Comparison of ENCODE assay signal across 19 cellular contexts in genomic region chr11:72120930-72121329, GRCh38. TPM values are rescaled to one million over a fixed set of nuclear protein-coding genes. Genes with fewer than 3 reads are reported as not detected.
DNase-seq lines count a peak whose midpoint lies in the region; ATAC-seq, FAIRE-seq and TF ChIP-seq lines count a peak whose summit lies in the region.
"Had no signal": no experiment of that assay in that cellular context is flagged by ENCODE, and none has a peak within 500 bp of the region (broad histone marks: within the 10 kb centered on the region; RNA-seq: fewer than 3 reads in every experiment).

No MANE protein-coding gene starts in this region.

- POLR2A ChIA-PET in IMR-90 (lab: Charles Lee; ENCODE audit: unreplicated experiment) = no interaction called here
- POLR2A ChIA-PET in H1 (lab: Charles Lee; ENCODE audit: partially characterized antibody) = interaction anchor here (2.2 kb wide), 1 partner anchor 8 kb away, joined by 6 read pairs; the partner anchor contains the start of gene ANAPC15

- H3K36me3 Mint-ChIP-seq in T-helper 2 cell treated with Interferon-gamma antibody and Interleukin-4, amounts not matched to agents 5 μg/mL and 100 μg/mL, for 36 hours (ENCODE audit: low read depth) = no peaks in the 10 kb centered on the region
- H3K36me3 Mint-ChIP-seq: CD4-positive, CD25-positive, alpha-beta regulatory T cell; CD8-positive, alpha-beta T cell had no signal

- no peak for TF ChIP-seq POLR2A in IMR-90 (IDR thresholded peaks at IDR 0.05; ENCODE audit: low read depth, low read length)
- TF ChIP-seq POLR2A in H1 (IDR thresholded peaks at IDR 0.05; ENCODE audit: control extremely low read depth in 1 of 2, low read depth in 2 of 2, low read length in 2 of 2) = no peak

- H2AFZ ChIP-seq in IMR-90 (replicated peaks; ENCODE audit: low read length, poor library complexity) = peak overlapping the region; percentile 11
- no peak overlapping the region for H2AFZ ChIP-seq in H1 (ENCODE audit: low read length)
- H2AFZ ChIP-seq: GM23338 had no signal

- H3K4me3 ChIP-seq in IMR-90 (ENCODE audit: insufficient read depth, low read depth, low read length) = no peak overlapping the region
- no peak overlapping the region for H3K4me3 ChIP-seq in H1 (ENCODE audit: extremely low read depth in 1 of 4, insufficient read depth in 2 of 4, low read depth in 3 of 4, low read length in 4 of 4)
- H3K4me3 ChIP-seq in neutrophil (ENCODE audit: low read depth in 1 of 2, low read length in 1 of 2) = no peak overlapping the region
- H3K4me3 ChIP-seq: BLaER1, GM23338, HAP-1 had no signal

- BruUV-seq in IMR-90 (replicated peaks; lab: Mats Ljungman, UMichigan) = no TSS peak

- 100% methylated on average over 2 of the region's 2 CpGs; no CpG with 5 or more reads in 1 of the 2 experiments for WGBS in IMR-90 (ENCODE audit: extremely low coverage in 2 of 2, insufficient read length in 1 of 2), 2 experiments
- WGBS in H1 (ENCODE audit: extremely low coverage in 1 of 2, insufficient coverage in 1 of 2, insufficient read length in 1 of 2, insufficient replicate concordance in 2 of 2, low coverage in 1 of 2, low lambda C conversion rate in 2 of 2, missing lambda C conversion rate in 1 of 2), 2 experiments = 92% methylated on average over 2 of the region's 2 CpGs; no CpG with 5 or more reads in 1 of the 2 experiments

- H2BK5ac ChIP-seq in IMR-90 (ENCODE audit: low read depth, low read length, poor library complexity, severe bottlenecking) (no peak overlapping the region), H1 (ENCODE audit: low read depth, low read length) (no peak overlapping the region)

- H2BK120ac ChIP-seq in IMR-90 (ENCODE audit: low read depth, low read length) (no peak overlapping the region), H1 (replicated peaks; ENCODE audit: low read depth, low read length) (no peak overlapping the region)

- H3K9me1 ChIP-seq in IMR-90 (ENCODE audit: insufficient read depth, low read length) = no peaks in the 10 kb centered on the region; the same call in 1 of the 2 replicates

- no peak overlapping the region for H2BK12ac ChIP-seq in H1 (ENCODE audit: low read depth, low read length)

- no peak overlapping the region for H2BK20ac ChIP-seq in IMR-90 (ENCODE audit: low read depth, low read length)
- no peak overlapping the region for H2BK20ac ChIP-seq in H1 (ENCODE audit: low read length)

- TF ChIP-seq RAD21 in IMR-90 (IDR thresholded peaks at IDR 0.05; ENCODE audit: low read length) (no peak), H1 (IDR thresholded peaks at IDR 0.05 in 1 of 2, conservative IDR thresholded peaks at IDR 0.05 in 1 of 2; ENCODE audit: low read depth in 2 of 2, low read length in 2 of 2) (no peak)

- DNase-seq in IMR-90 (no peak), H1 (ENCODE audit: low read depth in 1 of 2, low spot score in 2 of 2) (no peak), NAMALWA (ENCODE audit: low spot score) (no peak), LoVo (ENCODE audit: low spot score) (no peak)
- DNase-seq in T-helper 2 cell treated with Interferon-gamma antibody and Interleukin-4, amounts not matched to agents 5 μg/mL and 100 μg/mL, for 36 hours (ENCODE audit: low spot score) = no peak
- DNase-seq: CD4-positive, CD25-positive, alpha-beta regulatory T cell; CD8-positive, alpha-beta T cell; DMS153; DND-41 had no signal

- H3K9me3 Mint-ChIP-seq in T-helper 2 cell treated with Interferon-gamma antibody and Interleukin-4, amounts not matched to agents 5 μg/mL and 100 μg/mL, for 36 hours = peaks cover 3% of the 10 kb centered on the region
- H3K9me3 Mint-ChIP-seq: CD8-positive, alpha-beta T cell had no signal

- no peak overlapping the region for H3K27ac ChIP-seq in IMR-90 (ENCODE audit: insufficient read depth, low read length)
- no peak overlapping the region for H3K27ac ChIP-seq in H1 (ENCODE audit: low read depth, low read length)
- H3K27ac ChIP-seq in neutrophil = peak overlapping the region; percentile 98
- H3K27ac ChIP-seq: BLaER1, C4-2B had no signal

- no peak for FAIRE-seq in H1 (lab: Jason Lieb, UNC)
- FAIRE-seq: GM12892, H54 had no signal

- H3K14ac ChIP-seq in IMR-90 (replicated peaks; ENCODE audit: low read depth, low read length) (no peak overlapping the region), H1 (ENCODE audit: insufficient read length) (no peak overlapping the region)

- no peaks in the 10 kb centered on the region for H3K9me3 ChIP-seq in IMR-90 (ENCODE audit: control insufficient read depth, insufficient read depth, low read length)
- peaks cover 0 to 5% of the 10 kb centered on the region in 2 experiments; a peak in 3 of 4 replicates for H3K9me3 ChIP-seq in H1 (ENCODE audit: insufficient read depth in 2 of 2, low read depth in 1 of 2, low read length in 1 of 2)
- no peaks in the 10 kb centered on the region for H3K9me3 ChIP-seq in neutrophil
- H3K9me3 ChIP-seq: HAP-1 had no signal

- H3K4me3 Mint-ChIP-seq in T-helper 2 cell treated with Interferon-gamma antibody and Interleukin-4, amounts not matched to agents 5 μg/mL and 100 μg/mL, for 36 hours = no peak overlapping the region
- H3K4me3 Mint-ChIP-seq: CD4-positive, CD25-positive, alpha-beta regulatory T cell; CD8-positive, alpha-beta T cell; GM23338 had no signal

- no peak for ATAC-seq in IMR-90 (ENCODE audit: low read depth)
- ATAC-seq: CD8-positive, alpha-beta T cell; GM23338 had no signal

- H3K9ac ChIP-seq in IMR-90 (ENCODE audit: low read depth, low read length) (no peak overlapping the region), H1 (replicated peaks in 1 of 4; ENCODE audit: extremely low read depth in 1 of 4, low read depth in 3 of 4, low read length in 3 of 4) (no peak overlapping the region)
- H3K9ac ChIP-seq: BLaER1 had no signal

- H4K91ac ChIP-seq in IMR-90 (ENCODE audit: insufficient read depth, low read depth, low read length) (no peak overlapping the region), H1 (replicated peaks; ENCODE audit: insufficient read length, low read length) (no peak overlapping the region)

- no peaks in the 10 kb centered on the region for H3K36me3 ChIP-seq in IMR-90 (ENCODE audit: control insufficient read depth, insufficient read depth, low read length)
- no peaks in the 10 kb centered on the region for H3K36me3 ChIP-seq in H1 (ENCODE audit: control insufficient read depth in 2 of 4, insufficient read depth in 4 of 4, low read length in 3 of 4)
- no peaks in the 10 kb centered on the region for H3K36me3 ChIP-seq in neutrophil
- H3K36me3 ChIP-seq: BLaER1, HAP-1 had no signal

- H3K56ac ChIP-seq in IMR-90 (ENCODE audit: extremely low read depth, insufficient read depth, low read length) = no peak overlapping the region
- no peak overlapping the region for H3K56ac ChIP-seq in H1 (replicated peaks; ENCODE audit: insufficient read length, low read depth, low read length)

- H3K23me2 ChIP-seq in H1 (ENCODE audit: low read depth, low read length) = no peaks in the 10 kb centered on the region

- intact Hi-C loops in IMR-90 (cut with micrococcal nuclease) = no loop called here

- H3K27me3 ChIP-seq in IMR-90 (ENCODE audit: control insufficient read depth, insufficient read depth, low read length) = peaks cover 2% of the 10 kb centered on the region; the same call in 1 of the 2 replicates
- peaks cover 0 to 7% (median 3%) of the 10 kb centered on the region in 4 experiments; a peak in 3 of 7 replicates for H3K27me3 ChIP-seq in H1 (replicated peaks in 1 of 4; ENCODE audit: control insufficient read depth in 3 of 4, extremely low read depth in 1 of 4, insufficient read depth in 3 of 4, low read length in 3 of 4)
- no peaks in the 10 kb centered on the region for H3K27me3 ChIP-seq in neutrophil
- H3K27me3 ChIP-seq: BLaER1 had no signal

- H3K4me1 ChIP-seq in IMR-90 (ENCODE audit: control insufficient read depth, insufficient read depth, low read length) (no peaks in the 10 kb centered on the region), H1 (replicated peaks in 1 of 4; ENCODE audit: control insufficient read depth in 3 of 4, insufficient read depth in 4 of 4, low read length in 3 of 4) (no peaks in the 10 kb centered on the region), neutrophil (ENCODE audit: control insufficient read depth in 1 of 2, insufficient read depth in 1 of 2, low read depth in 1 of 2, low read length in 1 of 2) (peaks cover 72 to 75% of the 10 kb centered on the region in 2 experiments)
- H3K4me1 ChIP-seq: BLaER1, HAP-1 had no signal

- in situ Hi-C loops in IMR-90 (cut with MboI; ENCODE audit: low sequenced_read_pairs) = no loop called here

- dilution Hi-C loops in IMR-90 (cut with HindIII; ENCODE audit: low sequenced_read_pairs, unreplicated experiment) = no loop called here

- no peak overlapping the region; the same call in 1 of the 2 replicates for H3K4ac ChIP-seq in IMR-90 (ENCODE audit: low read depth, low read length)
- H3K4ac ChIP-seq in H1 (replicated peaks; ENCODE audit: insufficient read length, low read depth, low read length) = no peak overlapping the region

- CTCF ChIA-PET in IMR-90 (lab: Yijun Ruan, JAX) = no interaction called here
- CTCF ChIA-PET in H1 (lab: Charles Lee; ENCODE audit: partially characterized antibody) = interaction anchor here (0.6 to 3.1 kb wide), 3 partner anchors 23 to 197 kb away, joined by 3 to 15 read pairs (median 3); no protein-coding TSS in a partner anchor

- H4K5ac ChIP-seq in IMR-90 (ENCODE audit: low read depth, low read length) (no peak overlapping the region), H1 (ENCODE audit: insufficient read length, low read depth, low read length) (no peak overlapping the region)

- H3K27ac Mint-ChIP-seq in T-helper 2 cell treated with Interferon-gamma antibody and Interleukin-4, amounts not matched to agents 5 μg/mL and 100 μg/mL, for 36 hours = no peak overlapping the region
- H3K27ac Mint-ChIP-seq: CD4-positive, CD25-positive, alpha-beta regulatory T cell; CD8-positive, alpha-beta T cell; GM23338 had no signal

- H2AK5ac ChIP-seq in IMR-90 (ENCODE audit: low read depth, low read length) (no peak overlapping the region), H1 (ENCODE audit: low read depth, low read length) (no peak overlapping the region)

- H4K8ac ChIP-seq in IMR-90 (ENCODE audit: low read depth in 2 of 2, low read length in 2 of 2) (no peak overlapping the region), H1 (ENCODE audit: extremely low read depth, insufficient read depth, low read length) (0 out of 2 replicates have a peak overlapping the region, but pooled peaks have one; percentile 39)

- no peaks in the 10 kb centered on the region for H3K79me1 ChIP-seq in IMR-90 (ENCODE audit: low read depth in 1 of 2, low read length in 2 of 2)
- no peaks in the 10 kb centered on the region for H3K79me1 ChIP-seq in H1 (ENCODE audit: low read depth, low read length)

- H4K20me1 ChIP-seq in IMR-90 (ENCODE audit: insufficient read depth, low read length) (no peaks in the 10 kb centered on the region), H1 (replicated peaks in 1 of 2; ENCODE audit: control insufficient read depth in 1 of 2, insufficient read depth in 2 of 2, low read length in 2 of 2) (no peaks in the 10 kb centered on the region)
- H4K20me1 ChIP-seq: BLaER1 had no signal

- peaks cover 3% of the 10 kb centered on the region for H3K4me1 Mint-ChIP-seq in T-helper 2 cell treated with Interferon-gamma antibody and Interleukin-4, amounts not matched to agents 5 μg/mL and 100 μg/mL, for 36 hours (ENCODE audit: low read depth)
- H3K4me1 Mint-ChIP-seq: CD4-positive, CD25-positive, alpha-beta regulatory T cell; GM23338 had no signal

- H3K4me2 ChIP-seq in IMR-90 (ENCODE audit: low read depth, low read length) (no peak overlapping the region), H1 (ENCODE audit: insufficient read depth in 1 of 2, low read depth in 2 of 2, low read length in 2 of 2) (no peak overlapping the region)
- H3K4me2 ChIP-seq: BLaER1, GM23338 had no signal

- TF ChIP-seq CTCF in IMR-90 (conservative IDR thresholded peaks at IDR 0.05; ENCODE audit: low read depth, low read length) = no peak
- no peak for TF ChIP-seq CTCF in H1 (IDR thresholded peaks at IDR 0.05; ENCODE audit: control extremely low read depth in 1 of 3, insufficient read depth in 1 of 3, low read depth in 1 of 3, low read length in 3 of 3)
- no peak for TF ChIP-seq CTCF in neutrophil (IDR thresholded peaks at IDR 0.05)

- no peak overlapping the region for H2BK15ac ChIP-seq in IMR-90 (ENCODE audit: low read depth, low read length)
- H2BK15ac ChIP-seq in H1 (ENCODE audit: low read length) = no peak overlapping the region

- no peak for TF ChIP-seq EP300 in H1 (IDR thresholded peaks at IDR 0.05; ENCODE audit: borderline replicate concordance in 1 of 2, low read depth in 2 of 2, low read length in 2 of 2)

- H3K18ac ChIP-seq in IMR-90 (ENCODE audit: low read depth, low read length) (no peak overlapping the region), H1 (ENCODE audit: extremely low read depth, low read length) (no peak overlapping the region)

- H3K27me3 Mint-ChIP-seq in T-helper 2 cell treated with Interferon-gamma antibody and Interleukin-4, amounts not matched to agents 5 μg/mL and 100 μg/mL, for 36 hours (ENCODE audit: low read depth) = peaks cover 2% of the 10 kb centered on the region

- no peaks in the 10 kb centered on the region for H3K79me2 ChIP-seq in H1 (ENCODE audit: control insufficient read depth in 1 of 2, insufficient read depth in 2 of 2, low read length in 2 of 2)

- H3K23ac ChIP-seq in IMR-90 (ENCODE audit: low read depth, low read length) = no peak overlapping the region
- H3K23ac ChIP-seq in H1 (ENCODE audit: insufficient read length) = no peak overlapping the region

- H2AK9ac ChIP-seq in IMR-90 (replicated peaks; ENCODE audit: low read depth, low read length, poor library complexity) = no peak overlapping the region

RNA-seq across cellular contexts. Expression of gene ANAPC15, which starts 8.4 kb away (rescaled TPM):
- total RNA-seq in IMR-90 (2012; rRNA removed) = 66.3 and 108 TPM in 2 replicates
- 78.7 and 84.2 TPM in 2 replicates for polyA plus RNA-seq in IMR-90 (2012; rRNA removed)
- polyA plus RNA-seq in IMR-90 (2012; cell fraction: cytosol; rRNA removed) = 46.5 and 88.3 TPM in 2 replicates
- 15.0 and 38.6 TPM in 2 replicates for polyA plus RNA-seq in IMR-90 (2012; cell fraction: nucleus; rRNA removed; ENCODE audit: low replicate concordance)
- 70.0 and 74.9 TPM in 2 replicates for total RNA-seq in H1 (2021; fragmentation: NEBNext Ultra II Directional; extraction: Animal tissue kit (Norgen Biotek cat#: 25700))
- 66.2 and 70.4 TPM in 2 replicates for polyA plus RNA-seq in H1 (2011; rRNA removed)
- 130 TPM for polyA plus RNA-seq in H1 (2011; cell fraction: cytosol; rRNA removed)
- 40.5 TPM for polyA plus RNA-seq in H1 (2011; cell fraction: nucleus; rRNA removed)
- 94.7 to 119 TPM (median 103 TPM) in 4 replicates for polyA plus RNA-seq in H1 (2012, experiment 1 of 2)
- 90.3 TPM for polyA plus RNA-seq in H1 (2012, experiment 2 of 2)
- polyA plus RNA-seq in H1 (2013, experiment 1 of 2) = 61.3 TPM
- polyA plus RNA-seq in H1 (2013, experiment 2 of 2) = 64.7 TPM
- 22.8 and 31.9 TPM in 2 replicates for polyA minus RNA-seq in H1 (2011; rRNA and poly(A)+ RNA removed)
- polyA minus RNA-seq in H1 (2011; cell fraction: cytosol; rRNA and poly(A)+ RNA removed) = 20.6 TPM
- polyA minus RNA-seq in H1 (2011; cell fraction: nucleus; rRNA and poly(A)+ RNA removed) = 28.0 TPM

RNA-seq across cellular contexts. Expression of gene FOLR3, which starts 14.6 kb away (rescaled TPM):
- total RNA-seq in IMR-90 (2012; rRNA removed) = 0.36 TPM in 1 of 2 replicates, not detected in the other
- polyA plus RNA-seq in IMR-90 (2012; rRNA removed) (0.27 and 0.29 TPM in 2 replicates), H1 (2011; rRNA removed) (not detected in 2 replicates)
- 0.54 and 0.55 TPM in 2 replicates for polyA plus RNA-seq in IMR-90 (2012; cell fraction: cytosol; rRNA removed)
- polyA plus RNA-seq in IMR-90 (2012; cell fraction: nucleus; rRNA removed; ENCODE audit: low replicate concordance) = 0.16 and 0.76 TPM in 2 replicates
- not detected in 2 replicates for total RNA-seq in H1 (2021; fragmentation: NEBNext Ultra II Directional; extraction: Animal tissue kit (Norgen Biotek cat#: 25700))
- not detected for polyA plus RNA-seq in H1 (2011; cell fraction: cytosol; rRNA removed)
- polyA plus RNA-seq in H1 (2011; cell fraction: nucleus; rRNA removed) = not detected
- not detected in 4 replicates for polyA plus RNA-seq in H1 (2012, experiment 1 of 2)
- not detected for polyA plus RNA-seq in H1 (2012, experiment 2 of 2)
- not detected for polyA plus RNA-seq in H1 (2013, experiment 1 of 2)
- not detected for polyA plus RNA-seq in H1 (2013, experiment 2 of 2)
- polyA minus RNA-seq in H1 (2011; rRNA and poly(A)+ RNA removed) = not detected in 2 replicates
- not detected for polyA minus RNA-seq in H1 (2011; cell fraction: cytosol; rRNA and poly(A)+ RNA removed)
- polyA minus RNA-seq in H1 (2011; cell fraction: nucleus; rRNA and poly(A)+ RNA removed) = not detected
- total RNA-seq: A172; A673; Caco-2; CD4-positive, CD25-positive, alpha-beta regulatory T cell; CD8-positive, alpha-beta T cell; GM23338 had no signal
- polyA plus RNA-seq: GM23338 had no signal

RNA-seq across cellular contexts. Expression of gene TOMT, which starts 15.2 kb away (rescaled TPM):
- not detected in 2 replicates for total RNA-seq in IMR-90 (2012; rRNA removed)
- not detected in 2 replicates for polyA plus RNA-seq in IMR-90 (2012; rRNA removed)
- polyA plus RNA-seq in IMR-90 (2012; cell fraction: cytosol; rRNA removed) = 0.05 TPM in 1 of 2 replicates, not detected in the other
- 0.39 and 0.64 TPM in 2 replicates for polyA plus RNA-seq in IMR-90 (2012; cell fraction: nucleus; rRNA removed; ENCODE audit: low replicate concordance)
- total RNA-seq in H1 (2021; fragmentation: NEBNext Ultra II Directional; extraction: Animal tissue kit (Norgen Biotek cat#: 25700)) = not detected in 2 replicates
- 0.11 TPM in 1 of 2 replicates, not detected in the other for polyA plus RNA-seq in H1 (2011; rRNA removed)
- not detected for polyA plus RNA-seq in H1 (2011; cell fraction: cytosol; rRNA removed)
- not detected for polyA plus RNA-seq in H1 (2011; cell fraction: nucleus; rRNA removed)
- polyA plus RNA-seq in H1 (2012, experiment 1 of 2) = not detected in 4 replicates
- polyA plus RNA-seq in H1 (2012, experiment 2 of 2) = not detected
- not detected for polyA plus RNA-seq in H1 (2013, experiment 1 of 2)
- not detected for polyA plus RNA-seq in H1 (2013, experiment 2 of 2)
- not detected in 2 replicates for polyA minus RNA-seq in H1 (2011; rRNA and poly(A)+ RNA removed)
- not detected for polyA minus RNA-seq in H1 (2011; cell fraction: cytosol; rRNA and poly(A)+ RNA removed)
- polyA minus RNA-seq in H1 (2011; cell fraction: nucleus; rRNA and poly(A)+ RNA removed) = not detected
- total RNA-seq: A172; A673; Caco-2; CD4-positive, CD25-positive, alpha-beta regulatory T cell; CD8-positive, alpha-beta T cell; GM23338 had no signal
- polyA plus RNA-seq: CD4-positive, CD25-positive, alpha-beta regulatory T cell; GM23338 had no signal

RNA-seq across cellular contexts. Expression of gene LAMTOR1, which starts 17.8 kb away (rescaled TPM):
- total RNA-seq in IMR-90 (2012; rRNA removed) = 118 and 137 TPM in 2 replicates
- polyA plus RNA-seq in IMR-90 (2012; rRNA removed) = 126 and 131 TPM in 2 replicates
- 138 and 178 TPM in 2 replicates for polyA plus RNA-seq in IMR-90 (2012; cell fraction: cytosol; rRNA removed)
- polyA plus RNA-seq in IMR-90 (2012; cell fraction: nucleus; rRNA removed; ENCODE audit: low replicate concordance) = 55.2 and 81.9 TPM in 2 replicates
- 81.0 and 82.1 TPM in 2 replicates for total RNA-seq in H1 (2021; fragmentation: NEBNext Ultra II Directional; extraction: Animal tissue kit (Norgen Biotek cat#: 25700))
- 160 and 164 TPM in 2 replicates for polyA plus RNA-seq in H1 (2011; rRNA removed)
- polyA plus RNA-seq in H1 (2011; cell fraction: cytosol; rRNA removed) = 129 TPM
- polyA plus RNA-seq in H1 (2011; cell fraction: nucleus; rRNA removed) = 141 TPM
- 114 to 155 TPM (median 145 TPM) in 4 replicates for polyA plus RNA-seq in H1 (2012, experiment 1 of 2)
- 182 TPM for polyA plus RNA-seq in H1 (2012, experiment 2 of 2)
- polyA plus RNA-seq in H1 (2013, experiment 1 of 2) = 76.1 TPM
- polyA plus RNA-seq in H1 (2013, experiment 2 of 2) = 78.7 TPM
- 146 and 151 TPM in 2 replicates for polyA minus RNA-seq in H1 (2011; rRNA and poly(A)+ RNA removed)
- 98.1 TPM for polyA minus RNA-seq in H1 (2011; cell fraction: cytosol; rRNA and poly(A)+ RNA removed)
- polyA minus RNA-seq in H1 (2011; cell fraction: nucleus; rRNA and poly(A)+ RNA removed) = 80.7 TPM

RNA-seq across cellular contexts. Expression of gene LRRC51, which starts 40.3 kb away (rescaled TPM):
- 4.4 and 5.6 TPM in 2 replicates for total RNA-seq in IMR-90 (2012; rRNA removed)
- polyA plus RNA-seq in IMR-90 (2012; rRNA removed) (5.3 and 6.3 TPM in 2 replicates), H1 (2011; rRNA removed) (6.0 and 7.7 TPM in 2 replicates)
- polyA plus RNA-seq in IMR-90 (2012; cell fraction: cytosol; rRNA removed) = 3.2 and 6.6 TPM in 2 replicates
- polyA plus RNA-seq in IMR-90 (2012; cell fraction: nucleus; rRNA removed; ENCODE audit: low replicate concordance) = 2.7 and 4.4 TPM in 2 replicates
- 6.8 and 7.9 TPM in 2 replicates for total RNA-seq in H1 (2021; fragmentation: NEBNext Ultra II Directional; extraction: Animal tissue kit (Norgen Biotek cat#: 25700))
- polyA plus RNA-seq in H1 (2011; cell fraction: cytosol; rRNA removed) = 10.9 TPM
- polyA plus RNA-seq in H1 (2011; cell fraction: nucleus; rRNA removed) = 5.4 TPM
- 6.4 to 10.3 TPM (median 7.4 TPM) in 4 replicates for polyA plus RNA-seq in H1 (2012, experiment 1 of 2)
- polyA plus RNA-seq in H1 (2012, experiment 2 of 2) = 3.5 TPM
- polyA plus RNA-seq in H1 (2013, experiment 1 of 2) = 4.0 TPM
- 4.6 TPM for polyA plus RNA-seq in H1 (2013, experiment 2 of 2)
- 6.8 and 15.9 TPM in 2 replicates for polyA minus RNA-seq in H1 (2011; rRNA and poly(A)+ RNA removed)
- 6.4 TPM for polyA minus RNA-seq in H1 (2011; cell fraction: cytosol; rRNA and poly(A)+ RNA removed)
- 6.6 TPM for polyA minus RNA-seq in H1 (2011; cell fraction: nucleus; rRNA and poly(A)+ RNA removed)
